Comparison of ENCODE assay signal across 20 cellular contexts in the genomic region with DNA sequence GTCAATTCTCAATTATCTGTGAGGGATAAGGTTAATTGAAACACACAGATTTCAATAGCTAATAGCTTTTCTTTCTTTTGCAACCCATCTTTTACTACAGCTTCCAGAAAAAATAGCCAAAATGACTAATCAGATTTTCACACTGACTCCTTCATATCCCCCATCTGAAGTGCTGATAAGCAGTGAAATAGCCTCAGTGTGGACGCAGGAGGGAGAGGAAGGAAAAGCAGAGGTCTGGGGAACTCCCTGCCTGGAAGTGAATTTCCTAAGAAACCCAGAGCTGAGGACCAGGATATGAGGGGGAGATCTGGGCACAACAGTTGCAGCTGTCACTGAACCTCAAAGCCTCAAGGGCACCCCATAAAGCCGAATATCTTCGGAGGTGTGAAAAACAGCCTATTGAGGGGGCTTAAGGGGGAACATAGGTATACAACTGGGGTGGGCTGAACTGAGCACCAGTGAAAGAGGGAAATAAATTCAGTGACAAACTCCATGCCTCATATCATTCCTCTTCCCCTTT.
"Had no signal": no experiment of that assay in that cellular context is flagged by ENCODE, and none has a peak within 500 bp of the region (broad histone marks: within the 10 kb centered on the region; RNA-seq: fewer than 3 reads in every experiment).

No MANE protein-coding gene starts in this region.

- ATAC-seq: activated CD4-positive, alpha-beta T cell treated with anti-CD3 and anti-CD28 coated beads for 36 hours; activated T-cell treated with anti-CD3 and anti-CD28 coated beads, Interleukin-2, amount 50 U/mL, for 72 hours; left lung; stimulated activated naive CD8-positive, alpha-beta T cell treated with anti-CD3 and anti-CD28 coated beads, Interleukin-15, Interleukin-2, amounts not matched to agents 100 U/mL and 50 U/mL, for 24 hours had no signal

- H3K27ac Mint-ChIP-seq: activated B cell treated with CpG ODN at 0.5 μM for 24 hours; activated CD4-positive, alpha-beta T cell treated with anti-CD3 and anti-CD28 coated beads for 36 hours; activated naive CD4-positive, alpha-beta T cell treated with anti-CD3 and anti-CD28 coated beads for 36 hours; activated naive CD8-positive, alpha-beta T cell treated with anti-CD3 and anti-CD28 coated beads, Interleukin-2, amount 10 ng/mL, durations not matched to agents 7 days and 5 days; activated T-cell treated with anti-CD3 and anti-CD28 coated beads, Interleukin-2, amount 50 U/mL, for 72 hours; immature natural killer cell; progenitor cell of endocrine pancreas had no signal

- H3K9me3 Mint-ChIP-seq: activated B cell treated with CpG ODN at 0.5 μM for 24 hours; activated naive CD4-positive, alpha-beta T cell treated with anti-CD3 and anti-CD28 coated beads for 36 hours; activated naive CD8-positive, alpha-beta T cell treated with anti-CD3 and anti-CD28 coated beads, Interleukin-2, amount 10 ng/mL, durations not matched to agents 7 days and 5 days; activated T-cell treated with anti-CD3 and anti-CD28 coated beads, Interleukin-2, amount 50 U/mL, for 72 hours; immature natural killer cell had no signal

- H3K4me3 Mint-ChIP-seq: activated B cell treated with CpG ODN at 0.5 μM for 24 hours; activated CD4-positive, alpha-beta T cell treated with anti-CD3 and anti-CD28 coated beads for 36 hours; activated naive CD4-positive, alpha-beta T cell treated with anti-CD3 and anti-CD28 coated beads for 36 hours; activated naive CD8-positive, alpha-beta T cell treated with anti-CD3 and anti-CD28 coated beads, Interleukin-2, amount 10 ng/mL, durations not matched to agents 7 days and 5 days; activated T-cell treated with anti-CD3 and anti-CD28 coated beads, Interleukin-2, amount 50 U/mL, for 72 hours; immature natural killer cell had no signal

- H3K36me3 Mint-ChIP-seq: activated naive CD8-positive, alpha-beta T cell treated with anti-CD3 and anti-CD28 coated beads, Interleukin-2, amount 10 ng/mL, durations not matched to agents 7 days and 5 days; immature natural killer cell had no signal

- DNase-seq: activated B cell treated with CpG ODN at 0.5 μM for 24 hours; activated CD4-positive, alpha-beta T cell treated with anti-CD3 and anti-CD28 coated beads for 36 hours; activated CD4-positive, alpha-beta T cell treated with anti-CD3 and anti-CD28 coated beads, Interleukin-2, amount 50 U/mL, for 48 hours; activated CD8-positive, alpha-beta memory T cell treated with anti-CD3 and anti-CD28 coated beads, Interleukin-2, amount 50 U/mL, for 48 hours; activated effector memory CD4-positive, alpha-beta T cell treated with Interleukin-2 at 50 U/mL for 16 hours; activated naive CD4-positive, alpha-beta T cell treated with anti-CD3 and anti-CD28 coated beads for 36 hours; activated naive CD8-positive, alpha-beta T cell treated with anti-CD3 and anti-CD28 coated beads, Interleukin-2, amount 10 ng/mL, durations not matched to agents 7 days and 5 days; activated T-cell treated with anti-CD3 and anti-CD28 coated beads, Interleukin-2, amount 50 U/mL, for 72 hours; amygdala; effector CD4-positive, alpha-beta T cell; immature natural killer cell; kidney glomerular epithelial cell; left lung; spleen; stimulated activated CD4-positive, alpha-beta T cell treated with anti-CD3 and anti-CD28 coated beads, Interleukin-4, amount 100 ng/mL, for 24 hours; stimulated activated naive CD8-positive, alpha-beta T cell treated with anti-CD3 and anti-CD28 coated beads, Interleukin-15, Interleukin-2, amounts not matched to agents 100 U/mL and 50 U/mL, for 24 hours; T-helper 9 cell had no signal

- H3K27me3 Mint-ChIP-seq: activated CD4-positive, alpha-beta T cell treated with anti-CD3 and anti-CD28 coated beads for 36 hours had no signal

- H3K4me3 ChIP-seq: hepatocyte, left lung, lung, spleen had no signal
